16 cellular contexts compared by ENCODE assay signal in genomic region chr12:78034025-78034424, GRCh38.
A peak's percentile ranks its signal among the peaks of the same experiment; 100 is the strongest.
DNase-seq lines count a peak whose midpoint lies in the region; ATAC-seq lines count a peak whose summit lies in the region.
"Had no signal": no experiment of that assay in that cellular context is flagged by ENCODE, and none has a peak within 500 bp of the region (broad histone marks: within the 10 kb centered on the region; RNA-seq: fewer than 3 reads in every experiment).

No MANE protein-coding gene starts in this region.

- H2BK5ac ChIP-seq in mesenchymal stem cell (ENCODE audit: low read depth, low read length, poor library complexity, severe bottlenecking): no peak overlapping the region

- 65% methylated on average over 3 of the region's 4 CpGs for WGBS in mesenchymal stem cell

- H3K27ac ChIP-seq in mesenchymal stem cell (ENCODE audit: low read length, poor library complexity, severe bottlenecking): no peak overlapping the region

- no peak overlapping the region for H3K4ac ChIP-seq in mesenchymal stem cell (ENCODE audit: low read depth in 1 of 2, low read length in 2 of 2)

- no peak overlapping the region for H2BK12ac ChIP-seq in mesenchymal stem cell (ENCODE audit: low read length in 2 of 2)

- H2BK120ac ChIP-seq in mesenchymal stem cell (ENCODE audit: low read depth, low read length): no peak overlapping the region

- no peak overlapping the region for H2AFZ ChIP-seq in mesenchymal stem cell (ENCODE audit: low read depth, low read length)

- DNase-seq in AG20443 (ENCODE audit: low spot score) (peak; percentile 60), KBM-7 (peak; percentile 3), adipocyte (ENCODE audit: low read depth) (peak; percentile 85), mesenchymal stem cell (peak; percentile 28), T-helper 1 cell (no peak), globus pallidus (ENCODE audit: low spot score) (no peak)
- DNase-seq in effector CD8-positive, alpha-beta T cell (lab: John Stamatoyannopoulos, UW): no peak
- DNase-seq: activated B cell treated with CpG ODN at 0.5 μM for 24 hours; DND-41; erythroblast; Karpas-422; midbrain; NCI-H774; stimulated activated CD4-positive, alpha-beta T cell treated with anti-CD3 and anti-CD28 coated beads, Interleukin-1b, Interleukin-23, amount 100 ng/mL, for 48 hours had no signal

- H3K36me3 ChIP-seq in adipocyte (ENCODE audit: control insufficient read depth, insufficient read depth, low read length, severe bottlenecking) (peaks cover 12% of the 10 kb centered on the region), mesenchymal stem cell (ENCODE audit: control insufficient read depth in 1 of 2, insufficient read depth in 2 of 2, low read depth in 1 of 2, low read length in 2 of 2) (peaks cover 4 to 33% of the 10 kb centered on the region in 2 experiments)

- no peak overlapping the region for H3K18ac ChIP-seq in mesenchymal stem cell (ENCODE audit: low read depth in 1 of 2, low read length in 2 of 2)

- H3K14ac ChIP-seq in mesenchymal stem cell (ENCODE audit: low read length in 2 of 2): no peak overlapping the region

- in situ Hi-C loops in KBM-7 (cut with MboI; ENCODE audit: low pct_unique_long_range_greater_than_20kb, low sequenced_read_pairs): no loop called here

- ATAC-seq in HG03196 (IDR thresholded peaks at IDR 0.05; ENCODE audit: unreplicated experiment): no peak
- ATAC-seq: SK-N-SH treated with all-trans-retinoic acid at 6 μM for 48 hours had no signal

- H4K91ac ChIP-seq in mesenchymal stem cell (ENCODE audit: low read length): no peak overlapping the region

- H3K27me3 ChIP-seq in adipocyte (replicated peaks; ENCODE audit: control insufficient read depth, insufficient read depth, low read length): no peaks in the 10 kb centered on the region
- H3K27me3 ChIP-seq in mesenchymal stem cell (ENCODE audit: control insufficient read depth in 1 of 2, insufficient read depth in 1 of 2, low read length in 2 of 2): no peaks in the 10 kb centered on the region

- H3K4me3 ChIP-seq in adipocyte (ENCODE audit: low read length) (peak overlapping the region; percentile 72), mesenchymal stem cell (ENCODE audit: insufficient read depth in 1 of 2, low read depth in 1 of 2, low read length in 2 of 2) (peak overlapping the region in 1 of 2 experiments; percentile 32)

- peak overlapping the region; percentile 62 for H3K9ac ChIP-seq in adipocyte (ENCODE audit: low read length)
- peak overlapping the region; percentile 39 for H3K9ac ChIP-seq in mesenchymal stem cell (ENCODE audit: low read length)

- no peaks in the 10 kb centered on the region for H3K9me3 ChIP-seq in adipocyte (ENCODE audit: control insufficient read depth, low read length)
- no peaks in the 10 kb centered on the region for H3K9me3 ChIP-seq in mesenchymal stem cell (ENCODE audit: control insufficient read depth, low read length)

- H3K23ac ChIP-seq in mesenchymal stem cell (ENCODE audit: low read length in 2 of 2): no peak overlapping the region

- H3K4me1 ChIP-seq in adipocyte (ENCODE audit: control insufficient read depth, insufficient read depth, low read length) (peaks cover 67% of the 10 kb centered on the region), mesenchymal stem cell (ENCODE audit: control insufficient read depth, insufficient read depth, low read depth, low read length) (no peaks in the 10 kb centered on the region)

- no peak overlapping the region for H2AK5ac ChIP-seq in mesenchymal stem cell (ENCODE audit: low read length, severe bottlenecking)

- no peak overlapping the region for H3K4me2 ChIP-seq in mesenchymal stem cell (ENCODE audit: low read length, poor library complexity, severe bottlenecking)

- no peak overlapping the region for H4K8ac ChIP-seq in mesenchymal stem cell (ENCODE audit: low read length)

- no peak overlapping the region for H2BK15ac ChIP-seq in mesenchymal stem cell (ENCODE audit: low read depth, poor library complexity, severe bottlenecking)

- peaks cover 7% of the 10 kb centered on the region for H3K79me1 ChIP-seq in mesenchymal stem cell (replicated peaks; ENCODE audit: low read length, poor library complexity, severe bottlenecking)

Comparison
In these comparisons a context has a peak if more than half of its experiments do, and no peak if none do; other contexts are left out.
1. DNase-seq: peak in AG20443 (single experiment), KBM-7 (single experiment), adipocyte (single experiment) and mesenchymal stem cell (single experiment); none in T-helper 1 cell (0 of 5), globus pallidus (single experiment) and effector CD8-positive, alpha-beta T cell (single experiment).